1 cellular context compared by ENCODE assay signal in the genomic region with DNA sequence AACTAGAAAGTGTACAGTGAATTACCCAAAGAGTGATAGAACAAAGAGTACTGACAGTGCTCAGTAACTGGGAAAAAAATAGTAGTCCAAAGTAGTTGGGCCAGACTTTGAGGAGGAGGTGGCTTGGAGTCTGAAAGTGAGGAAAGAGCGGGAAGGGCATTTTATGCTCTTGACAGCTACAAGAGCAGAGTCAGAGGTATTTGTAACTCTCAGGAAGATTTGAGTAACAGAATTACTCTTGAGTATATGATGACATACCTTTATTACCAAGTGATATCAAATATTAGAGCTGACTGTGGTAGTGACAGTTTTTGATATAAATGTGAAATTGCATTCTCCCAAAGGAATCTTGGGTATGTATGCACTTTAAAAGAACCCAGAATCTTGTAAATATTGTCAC.
TF ChIP-seq lines count a peak whose summit lies in the region.

No MANE protein-coding gene starts in this region.

TF ChIP-seq in GM23338, 12 proteins besides CTCF, POLR2A, EP300 and RAD21 (continued from another document):
- no peak for TF ChIP-seq JUNB (IDR thresholded peaks at IDR 0.05; ENCODE audit: unreplicated experiment)
- no peak for TF ChIP-seq CREB1 (CRISPR knock-in tag; IDR thresholded peaks at IDR 0.05; ENCODE audit: low read depth)
- no peak for TF ChIP-seq ETS1 (IDR thresholded peaks at IDR 0.05)
- no peak for TF ChIP-seq EZH2phosphoT487 (IDR thresholded peaks at IDR 0.05; ENCODE audit: unreplicated experiment)
